ENCODE assay signal across 13 cellular contexts in the genomic region with DNA sequence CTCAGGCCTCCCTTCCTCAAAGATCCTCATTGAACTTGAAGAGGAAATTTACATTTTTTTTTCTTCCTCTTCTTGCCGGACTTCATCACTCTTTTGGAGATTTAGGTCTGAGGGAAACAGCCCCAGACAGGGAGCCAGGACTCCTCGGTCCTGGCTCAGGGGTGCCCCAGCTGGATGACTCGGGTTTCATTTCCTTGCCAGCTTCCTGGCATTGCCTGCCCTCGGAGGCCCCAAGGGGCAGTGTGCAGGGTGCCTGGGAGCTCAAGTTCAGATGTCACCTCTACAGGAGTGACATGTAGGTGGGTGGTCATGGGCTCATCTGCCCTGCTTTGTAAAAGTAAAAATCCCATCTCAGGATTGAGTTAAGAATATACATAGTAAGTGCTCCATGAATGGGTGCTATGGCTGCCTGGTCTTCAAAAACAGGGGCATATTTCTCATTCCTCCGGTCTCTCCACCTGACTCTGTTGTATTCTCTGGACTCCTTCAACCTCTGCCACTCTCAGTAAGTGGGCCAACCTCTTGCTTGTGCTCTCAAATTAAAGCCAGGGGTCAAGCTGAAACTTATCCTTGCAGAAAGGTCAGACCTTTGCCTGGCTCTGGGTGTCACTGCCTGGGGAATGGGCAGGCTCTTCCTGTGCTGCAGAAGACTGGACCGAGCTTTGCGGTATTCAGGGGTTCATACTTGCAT. TPM values are rescaled to one million over a fixed set of nuclear protein-coding genes. Genes with fewer than 3 reads are reported as not detected.
DNase-seq lines count a peak whose midpoint lies in the region; ATAC-seq and TF ChIP-seq lines count a peak whose summit lies in the region.
"Had no signal": no experiment of that assay in that cellular context is flagged by ENCODE, and none has a peak within 500 bp of the region (broad histone marks: within the 10 kb centered on the region; RNA-seq: fewer than 3 reads in every experiment).

No MANE protein-coding gene starts in this region.

- ATAC-seq in CD8-positive, alpha-beta T cell: no peak
- ATAC-seq in left lung: peak; percentile 59
- ATAC-seq in activated CD8-positive, alpha-beta memory T cell treated with anti-CD3 and anti-CD28 coated beads, Interleukin-2, amount 10 ng/mL, durations not matched to agents 7 days and 5 days: no peak
- no peak for ATAC-seq in GM21360 (IDR thresholded peaks at IDR 0.05; ENCODE audit: unreplicated experiment)

- DNase-seq in CD8-positive, alpha-beta T cell: no peak
- DNase-seq in RPMI8226: peak; percentile 33
- DNase-seq in left lung: no peak
- DNase-seq in activated CD8-positive, alpha-beta memory T cell treated with anti-CD3 and anti-CD28 coated beads, Interleukin-2, amount 10 ng/mL, durations not matched to agents 7 days and 5 days: no peak
- no peak for DNase-seq in putamen (ENCODE audit: low spot score)
- DNase-seq: HCEC 1CT, MV-4-11, NCI-H1417 treated with DMSO at 0.1 percent for 48 hours, NCI-H2029, NCI-H82, SHP77 treated with DMSO at 0.1 percent for 48 hours had no signal

- H3K27me3 ChIP-seq in CD8-positive, alpha-beta T cell (ENCODE audit: insufficient read depth, low read length): no peaks in the 10 kb centered on the region
- H3K27me3 ChIP-seq in left lung (no peaks in the 10 kb centered on the region), subcutaneous abdominal adipose tissue (ENCODE audit: control insufficient read depth in 5 of 5, insufficient read depth in 4 of 5, low read length in 5 of 5) (no peaks in the 10 kb centered on the region)

- no peak overlapping the region for H3K4me3 Mint-ChIP-seq in CD8-positive, alpha-beta T cell
- H3K4me3 Mint-ChIP-seq in activated CD8-positive, alpha-beta memory T cell treated with anti-CD3 and anti-CD28 coated beads, Interleukin-2, amount 10 ng/mL, durations not matched to agents 7 days and 5 days: no peak overlapping the region

- TF ChIP-seq CTCF in CD8-positive, alpha-beta T cell (IDR thresholded peaks at IDR 0.05): no peak
- no peak for TF ChIP-seq CTCF in left lung (IDR thresholded peaks at IDR 0.05)

- H3K36me3 Mint-ChIP-seq in CD8-positive, alpha-beta T cell: no peaks in the 10 kb centered on the region
- H3K36me3 Mint-ChIP-seq in activated CD8-positive, alpha-beta memory T cell treated with anti-CD3 and anti-CD28 coated beads, Interleukin-2, amount 10 ng/mL, durations not matched to agents 7 days and 5 days: no peaks in the 10 kb centered on the region

- H3K27me3 Mint-ChIP-seq in CD8-positive, alpha-beta T cell (ENCODE audit: low read depth): no peaks in the 10 kb centered on the region
- H3K27me3 Mint-ChIP-seq in activated CD8-positive, alpha-beta memory T cell treated with anti-CD3 and anti-CD28 coated beads, Interleukin-2, amount 10 ng/mL, durations not matched to agents 7 days and 5 days: peaks cover 2% of the 10 kb centered on the region

- H3K4me1 Mint-ChIP-seq in CD8-positive, alpha-beta T cell (ENCODE audit: low read depth): peaks cover 12% of the 10 kb centered on the region
- H3K4me1 Mint-ChIP-seq in activated CD8-positive, alpha-beta memory T cell treated with anti-CD3 and anti-CD28 coated beads, Interleukin-2, amount 10 ng/mL, durations not matched to agents 7 days and 5 days: no peaks in the 10 kb centered on the region

- CTCF ChIA-PET in CD8-positive, alpha-beta T cell (lab: Charles Lee): interaction anchor here (0.5 to 3.2 kb wide), 3 partner anchors 21 to 150 kb away, joined by 3 to 11 read pairs (median 3); no protein-coding TSS in a partner anchor
- CTCF ChIA-PET in activated CD8-positive, alpha-beta memory T cell treated with anti-CD3 and anti-CD28 coated beads, Interleukin-2, amount 10 ng/mL, durations not matched to agents 7 days and 5 days (lab: Charles Lee): no interaction called here

- no peak overlapping the region for H3K4me3 ChIP-seq in CD8-positive, alpha-beta T cell (ENCODE audit: low read depth, low read length)
- H3K4me3 ChIP-seq in left lung (no peak overlapping the region), subcutaneous abdominal adipose tissue (ENCODE audit: low read depth in 1 of 5, low read length in 5 of 5) (no peak overlapping the region)

- H3K27ac Mint-ChIP-seq in CD8-positive, alpha-beta T cell: peak overlapping the region; percentile 43
- no peak overlapping the region for H3K27ac Mint-ChIP-seq in activated CD8-positive, alpha-beta memory T cell treated with anti-CD3 and anti-CD28 coated beads, Interleukin-2, amount 10 ng/mL, durations not matched to agents 7 days and 5 days

- no peak overlapping the region for H3K27ac ChIP-seq in CD8-positive, alpha-beta T cell (ENCODE audit: low read depth, low read length)
- H3K27ac ChIP-seq in left lung (peak overlapping the region in 1 of 2 donors; percentile 8), subcutaneous abdominal adipose tissue (ENCODE audit: low read depth, low read length) (peak overlapping the region; percentile 68)

- no peaks in the 10 kb centered on the region for H3K9me3 Mint-ChIP-seq in CD8-positive, alpha-beta T cell
- H3K9me3 Mint-ChIP-seq in activated CD8-positive, alpha-beta memory T cell treated with anti-CD3 and anti-CD28 coated beads, Interleukin-2, amount 10 ng/mL, durations not matched to agents 7 days and 5 days (ENCODE audit: low read depth): peaks cover 5% of the 10 kb centered on the region

- intact Hi-C loops in CD8-positive, alpha-beta T cell (cut with DNase I, micrococcal nuclease): no loop called here
- intact Hi-C loops in left lung (cut with DNase I): no loop called here

- H3K4me1 ChIP-seq in CD8-positive, alpha-beta T cell (ENCODE audit: insufficient read depth, low read length): peaks cover 16% of the 10 kb centered on the region
- H3K4me1 ChIP-seq in left lung: peaks cover 11 to 50% of the 10 kb centered on the region in 2 donors
- peaks cover 20 to 85% (median 80%) of the 10 kb centered on the region in 5 donors for H3K4me1 ChIP-seq in subcutaneous abdominal adipose tissue (ENCODE audit: control insufficient read depth in 5 of 5, insufficient read depth in 5 of 5, low read length in 5 of 5)

- H3K9me3 ChIP-seq in CD8-positive, alpha-beta T cell (ENCODE audit: low read length): no peaks in the 10 kb centered on the region
- peaks cover 0 to 12% of the 10 kb centered on the region in 2 donors for H3K9me3 ChIP-seq in left lung
- H3K9me3 ChIP-seq in subcutaneous abdominal adipose tissue (ENCODE audit: control insufficient read depth in 5 of 5, low read length in 5 of 5): peaks cover 0 to 11% (median 9%) of the 10 kb centered on the region in 5 donors

- no peak overlapping the region for H3K9ac ChIP-seq in subcutaneous abdominal adipose tissue (ENCODE audit: low read length in 5 of 5)

- no peaks in the 10 kb centered on the region for H3K36me3 ChIP-seq in CD8-positive, alpha-beta T cell (ENCODE audit: insufficient read depth, low read length)
- H3K36me3 ChIP-seq in left lung: peaks cover 0 to 9% of the 10 kb centered on the region in 2 donors
- H3K36me3 ChIP-seq in subcutaneous abdominal adipose tissue (ENCODE audit: control insufficient read depth in 5 of 5, insufficient read depth in 5 of 5, low read length in 5 of 5): peaks cover 0 to 7% (median 3%) of the 10 kb centered on the region in 5 donors

- POLR2A ChIA-PET in CD8-positive, alpha-beta T cell (lab: Charles Lee): no interaction called here

RNA-seq across cellular contexts. Expression of gene SMAD6, which starts 51.8 kb away (rescaled TPM):
- under 1 TPM; 0.56 to 0.73 TPM for total RNA-seq in CD8-positive, alpha-beta T cell
- total RNA-seq in left lung: 100 to 1,000 TPM in 1 of 2 donors, 10 to 100 TPM in 1; 84.9 to 110 TPM
- under 1 TPM; 0.14 to 0.29 TPM for total RNA-seq in activated CD8-positive, alpha-beta memory T cell treated with anti-CD3 and anti-CD28 coated beads, Interleukin-2, amount 10 ng/mL, durations not matched to agents 7 days and 5 days

Comparison
In these comparisons a context has a peak if more than half of its experiments do, and no peak if none do; other contexts are left out.
1. RNA of gene SMAD6, which starts 51.8 kb away (total RNA-seq): 84.9 to 110 TPM in left lung; 0.56 to 0.73 TPM in CD8-positive, alpha-beta T cell and 0.14 to 0.29 TPM in activated CD8-positive, alpha-beta memory T cell treated with anti-CD3 and anti-CD28 coated beads, Interleukin-2, amount 10 ng/mL, durations not matched to agents 7 days and 5 days; every median in the first group is over 10 times any median in the second.